Comparison of ENCODE assay signal across 10 cellular contexts in the genomic region with DNA sequence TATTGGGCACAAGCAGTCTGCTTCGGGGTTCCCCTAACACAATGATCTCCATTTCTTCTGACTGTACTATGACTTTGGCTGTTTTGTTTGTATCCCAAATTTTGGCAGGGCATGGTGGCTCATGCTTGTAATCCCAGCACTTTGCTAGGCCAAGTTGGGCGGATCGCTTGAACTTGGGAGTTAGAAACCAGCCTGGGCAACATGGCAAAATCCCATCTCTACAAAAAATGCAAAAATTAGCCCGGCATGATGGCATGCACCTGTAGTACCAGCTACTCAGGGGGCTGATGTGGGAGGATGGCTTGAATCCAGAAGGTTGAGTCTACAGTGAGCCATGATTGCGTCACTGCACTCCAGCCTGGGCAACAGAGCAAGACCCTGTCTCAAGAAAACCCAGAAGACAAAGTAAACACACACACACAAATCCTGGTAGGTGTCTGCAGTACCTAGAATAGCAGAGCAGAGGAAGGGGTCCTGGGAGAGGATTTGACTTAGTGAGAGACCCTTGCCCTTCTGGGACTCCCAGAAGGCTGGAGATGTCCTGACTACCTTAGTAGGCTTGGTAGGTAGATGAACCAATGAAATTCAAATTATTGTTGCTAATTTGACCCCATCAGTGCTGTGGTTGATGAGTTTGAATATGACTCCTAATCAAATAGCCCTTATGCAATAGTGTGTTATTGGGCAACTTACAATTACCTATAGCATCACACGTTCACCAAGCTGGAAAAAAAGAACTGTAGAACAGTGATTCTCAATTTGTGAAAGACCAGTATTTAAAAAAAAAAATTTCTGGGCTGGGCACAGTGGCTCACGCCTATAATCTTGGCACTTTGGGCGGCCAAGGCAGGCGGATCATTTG. TPM values are rescaled to one million over a fixed set of nuclear protein-coding genes. Genes with fewer than 3 reads are reported as not detected.
DNase-seq lines count a peak whose midpoint lies in the region; ATAC-seq and TF ChIP-seq lines count a peak whose summit lies in the region.
"Had no signal": no experiment of that assay in that cellular context is flagged by ENCODE, and none has a peak within 500 bp of the region (broad histone marks: within the 10 kb centered on the region; RNA-seq: fewer than 3 reads in every experiment).

No MANE protein-coding gene starts in this region.

- H3F3A ChIP-seq in SK-N-SH (replicated peaks; ENCODE audit: insufficient read depth) = peaks cover 20% of the 10 kb centered on the region

- TF ChIP-seq CTCF in SK-N-SH (IDR thresholded peaks at IDR 0.05) (no peak), brain microvascular endothelial cell (IDR thresholded peaks at IDR 0.05; ENCODE audit: low read depth, low read length, missing control alignments) (no peak), parathyroid adenoma (IDR thresholded peaks at IDR 0.05) (no peak)

- POLR2A ChIA-PET in SK-N-SH (lab: Yijun Ruan, JAX) = no interaction called here

- no peak overlapping the region for H3K4me3 ChIP-seq in SK-N-SH (ENCODE audit: low read depth in 2 of 2, low read length in 1 of 2)
- no peak overlapping the region for H3K4me3 ChIP-seq in brain microvascular endothelial cell (ENCODE audit: low read depth, low read length)
- H3K4me3 ChIP-seq in parathyroid adenoma (ENCODE audit: low read depth, low read length) = no peak overlapping the region

- no peaks in the 10 kb centered on the region for H3K27me3 ChIP-seq in SK-N-SH (ENCODE audit: insufficient read depth)
- no peaks in the 10 kb centered on the region for H3K27me3 ChIP-seq in brain microvascular endothelial cell (replicated peaks)
- no peaks in the 10 kb centered on the region for H3K27me3 ChIP-seq in parathyroid adenoma (ENCODE audit: control insufficient read depth, insufficient read depth, low read length)

- no peaks in the 10 kb centered on the region for H3K79me2 ChIP-seq in SK-N-SH (ENCODE audit: insufficient read depth)
- H3K79me2 ChIP-seq in parathyroid adenoma = no peaks in the 10 kb centered on the region

- H3K9me2 ChIP-seq in SK-N-SH = no peaks in the 10 kb centered on the region

- in situ Hi-C loops in brain microvascular endothelial cell (cut with HindIII; ENCODE audit: low pct_ligation_motif_present, low sequenced_read_pairs) (no loop called here), ACHN (cut with HindIII; ENCODE audit: low pct_ligation_motif_present, low pct_unique_long_range_greater_than_20kb, low sequenced_read_pairs) (no loop called here)

- H3K36me3 ChIP-seq in SK-N-SH (replicated peaks in 1 of 2; ENCODE audit: control insufficient read depth in 1 of 2, insufficient read depth in 2 of 2, low read length in 1 of 2) (no peaks in the 10 kb centered on the region), brain microvascular endothelial cell (replicated peaks) (no peaks in the 10 kb centered on the region), parathyroid adenoma (ENCODE audit: control insufficient read depth, insufficient read depth, low read length) (no peaks in the 10 kb centered on the region)

- H3K9ac ChIP-seq in SK-N-SH (peak overlapping the region; percentile 71), parathyroid adenoma (no peak overlapping the region)

- CTCF ChIA-PET in SK-N-SH (lab: Yijun Ruan, JAX) = interaction anchor here (1.1 to 1.2 kb wide), 2 partner anchors 10 to 250 kb away, joined by 3 read pairs; no protein-coding TSS in a partner anchor

- H2AFZ ChIP-seq in SK-N-SH (ENCODE audit: low read depth) (peak overlapping the region; percentile 85), parathyroid adenoma (peak overlapping the region; percentile 31)

- DNase-seq in SK-N-SH (no peak), NCI-H446 (lab: John Stamatoyannopoulos, UW) (peak; percentile 48 to 52), brain microvascular endothelial cell (no peak), ACHN (no peak), NCI-H510A (lab: John Stamatoyannopoulos, UW) (no peak)
- DNase-seq: kidney, NCI-H1048 had no signal

- H3K27ac ChIP-seq in SK-N-SH (ENCODE audit: low read depth in 2 of 2, low read length in 1 of 2) (peak overlapping the region; percentile 89 to 98), brain microvascular endothelial cell (peak overlapping the region; percentile 79), parathyroid adenoma (no peak overlapping the region)

- H4K20me1 ChIP-seq in SK-N-SH (ENCODE audit: insufficient read depth) = no peaks in the 10 kb centered on the region

- TF ChIP-seq RAD21 in SK-N-SH (IDR thresholded peaks at IDR 0.05; ENCODE audit: low read length) = no peak

- TF ChIP-seq EP300 in SK-N-SH (IDR thresholded peaks at IDR 0.05; ENCODE audit: borderline replicate concordance in 1 of 2, low read depth in 1 of 2, low read length in 1 of 2) = no peak

- WGBS in SK-N-SH (ENCODE audit: low lambda C conversion rate) = 98% methylated on average over 9 of the region's 9 CpGs

- H3K9me3 ChIP-seq in SK-N-SH = no peaks in the 10 kb centered on the region
- H3K9me3 ChIP-seq in parathyroid adenoma (ENCODE audit: control insufficient read depth, low read length) = no peaks in the 10 kb centered on the region

- ATAC-seq in SK-N-SH treated with all-trans-retinoic acid at 6 μM for 48 hours (no peak), GM18861 (IDR thresholded peaks at IDR 0.05; ENCODE audit: unreplicated experiment) (no peak)

- H3K4me2 ChIP-seq in SK-N-SH (peak overlapping the region; percentile 37; the same call in 1 of the 2 replicates), parathyroid adenoma (ENCODE audit: low read length) (no peak overlapping the region)

- peaks cover 3 to 16% of the 10 kb centered on the region in 2 experiments; a peak in 3 of 4 replicates for H3K4me1 ChIP-seq in SK-N-SH (ENCODE audit: control insufficient read depth in 1 of 2, insufficient read depth in 2 of 2, low read depth in 1 of 2, low read length in 1 of 2)
- no peaks in the 10 kb centered on the region for H3K4me1 ChIP-seq in parathyroid adenoma

TF ChIP-seq in SK-N-SH, 30 proteins besides CTCF, POLR2A, EP300 and RAD21:
- no peak for TF ChIP-seq TEAD4 (IDR thresholded peaks at IDR 0.05; ENCODE audit: borderline replicate concordance, insufficient read depth)
- TF ChIP-seq, protein P1, sequence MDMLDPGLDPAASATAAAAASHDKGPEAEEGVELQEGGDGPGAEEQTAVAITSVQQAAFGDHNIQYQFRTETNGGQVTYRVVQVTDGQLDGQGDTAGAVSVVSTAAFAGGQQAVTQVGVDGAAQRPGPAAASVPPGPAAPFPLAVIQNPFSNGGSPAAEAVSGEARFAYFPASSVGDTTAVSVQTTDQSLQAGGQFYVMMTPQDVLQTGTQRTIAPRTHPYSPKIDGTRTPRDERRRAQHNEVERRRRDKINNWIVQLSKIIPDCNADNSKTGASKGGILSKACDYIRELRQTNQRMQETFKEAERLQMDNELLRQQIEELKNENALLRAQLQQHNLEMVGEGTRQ (IDR thresholded peaks at IDR 0.05; ENCODE audit: borderline replicate concordance, low read depth, low read length) = no peak
- TF ChIP-seq ELF1 (IDR thresholded peaks at IDR 0.05) = no peak
- TF ChIP-seq NRF1 (IDR thresholded peaks at IDR 0.05; ENCODE audit: low read depth, low read length) = no peak
- no peak for TF ChIP-seq RFX5 (IDR thresholded peaks at IDR 0.05; ENCODE audit: low read length)
- TF ChIP-seq, protein P2, sequence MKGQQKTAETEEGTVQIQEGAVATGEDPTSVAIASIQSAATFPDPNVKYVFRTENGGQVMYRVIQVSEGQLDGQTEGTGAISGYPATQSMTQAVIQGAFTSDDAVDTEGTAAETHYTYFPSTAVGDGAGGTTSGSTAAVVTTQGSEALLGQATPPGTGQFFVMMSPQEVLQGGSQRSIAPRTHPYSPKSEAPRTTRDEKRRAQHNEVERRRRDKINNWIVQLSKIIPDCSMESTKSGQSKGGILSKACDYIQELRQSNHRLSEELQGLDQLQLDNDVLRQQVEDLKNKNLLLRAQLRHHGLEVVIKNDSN (IDR thresholded peaks at IDR 0.05; ENCODE audit: borderline replicate concordance, low read depth) = no peak
- TF ChIP-seq TAF1 (IDR thresholded peaks at IDR 0.05; ENCODE audit: borderline replicate concordance, low read depth, low read length) = no peak
- TF ChIP-seq RCOR1 (IDR thresholded peaks at IDR 0.05; ENCODE audit: low read length) = no peak
- no peak for TF ChIP-seq POLR2AphosphoS5 (IDR thresholded peaks at IDR 0.05; ENCODE audit: low read depth, low read length)
- no peak for TF ChIP-seq SIN3A (IDR thresholded peaks at IDR 0.05; ENCODE audit: borderline replicate concordance, low read depth, low read length)
- no peak for TF ChIP-seq MXI1 (IDR thresholded peaks at IDR 0.05; ENCODE audit: low read depth, low read length)

TF ChIP-seq in SK-N-SH treated with all-trans-retinoic acid at 6 μM for 48 hours, 23 proteins besides CTCF, POLR2A, EP300 and RAD21 (continues in another document):
- TF ChIP-seq BACH2 (CRISPR knock-in tag; IDR thresholded peaks at IDR 0.05; ENCODE audit: borderline replicate concordance) (no peak), RARB (CRISPR knock-in tag; IDR thresholded peaks at IDR 0.05) (no peak), SNAI2 (CRISPR knock-in tag; IDR thresholded peaks at IDR 0.05) (no peak), CSDC2 (CRISPR knock-in tag; IDR thresholded peaks at IDR 0.05) (no peak), ESRRG (CRISPR knock-in tag; IDR thresholded peaks at IDR 0.05) (no peak), CREB5 (CRISPR knock-in tag; IDR thresholded peaks at IDR 0.05; ENCODE audit: low read depth) (no peak), ZNF70 (CRISPR knock-in tag; IDR thresholded peaks at IDR 0.05) (no peak), ZFP30 (CRISPR knock-in tag; IDR thresholded peaks at IDR 0.05) (no peak), ARNTL (CRISPR knock-in tag; IDR thresholded peaks at IDR 0.05; ENCODE audit: borderline replicate concordance, low read depth) (no peak), TCF4 (CRISPR knock-in tag; IDR thresholded peaks at IDR 0.05; ENCODE audit: borderline replicate concordance) (no peak), ZNF8 (CRISPR knock-in tag; IDR thresholded peaks at IDR 0.05) (no peak), ZFP3 (CRISPR knock-in tag; IDR thresholded peaks at IDR 0.05) (no peak), ZC3H10 (CRISPR knock-in tag; IDR thresholded peaks at IDR 0.05) (no peak)

RNA-seq across cellular contexts. Expression of gene AEBP2, which starts 6.8 kb away (rescaled TPM):
- polyA plus RNA-seq in SK-N-SH (2012; rRNA removed) = 10.4 and 17.2 TPM in 2 replicates
- 21.0 and 23.2 TPM in 2 replicates for polyA plus RNA-seq in SK-N-SH (2012; cell fraction: cytosol; rRNA removed)
- 7.9 and 12.2 TPM in 2 replicates for polyA plus RNA-seq in SK-N-SH (2012; cell fraction: nucleus; rRNA removed)

Comparison
In these comparisons a context has a peak if more than half of its experiments do, and no peak if none do; other contexts are left out.
1. DNase-seq: peak in NCI-H446 (2 of 2); none in SK-N-SH (single experiment), brain microvascular endothelial cell (single experiment), ACHN (single experiment) and NCI-H510A (single experiment).